ENCODE assay signal across 10 cellular contexts in the genomic region with DNA sequence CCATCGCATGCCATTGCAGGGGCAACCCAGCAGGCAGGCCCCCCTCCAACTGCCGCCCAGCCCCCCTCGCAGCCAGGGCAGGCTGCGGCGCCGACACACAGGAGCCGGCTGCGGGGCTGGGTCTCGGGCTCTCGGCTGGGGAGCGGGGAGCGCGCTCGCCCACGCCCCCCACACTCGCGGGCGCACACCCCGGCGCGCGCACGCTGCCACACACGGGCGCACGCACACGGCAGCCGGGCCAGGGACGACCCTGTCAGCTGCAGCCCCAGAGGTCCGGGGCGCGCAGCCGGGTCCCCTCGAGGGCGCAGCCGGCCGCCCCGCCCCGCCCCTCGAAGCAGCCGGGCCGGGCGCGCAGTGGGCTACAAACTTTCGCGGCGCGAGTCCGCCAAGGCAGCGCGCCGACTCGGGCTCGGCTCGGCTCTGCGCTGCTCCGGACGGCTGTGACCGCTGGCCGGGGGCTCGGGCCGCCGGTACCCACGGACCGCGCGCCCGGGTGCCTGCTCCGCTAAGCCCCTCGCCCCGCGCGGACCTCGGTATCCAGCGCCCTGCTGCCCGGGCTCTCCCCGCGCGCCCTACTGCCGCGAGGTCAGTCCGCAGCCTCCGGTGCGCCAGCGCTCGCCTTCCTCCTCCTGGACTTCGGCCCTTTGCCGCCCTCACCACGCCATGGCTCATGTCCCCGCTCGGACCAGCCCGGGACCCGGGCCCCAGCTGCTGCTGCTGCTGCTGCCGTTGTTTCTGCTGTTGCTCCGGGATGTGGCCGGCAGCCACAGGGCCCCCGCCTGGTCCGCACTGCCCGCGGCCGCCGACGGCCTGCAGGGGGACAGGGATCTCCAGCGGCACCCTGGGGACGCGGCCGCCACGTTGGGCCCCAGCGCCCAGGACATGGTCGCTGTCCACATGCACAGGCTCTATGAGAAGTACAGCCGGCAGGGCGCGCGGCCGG. TPM values are rescaled to one million over a fixed set of nuclear protein-coding genes. Genes with fewer than 3 reads are reported as not detected.
A peak's percentile ranks its signal among the peaks of the same experiment; 100 is the strongest.
DNase-seq lines count a peak whose midpoint lies in the region; ATAC-seq and TF ChIP-seq lines count a peak whose summit lies in the region.
"Had no signal": no experiment of that assay in that cellular context is flagged by ENCODE, and none has a peak within 500 bp of the region (broad histone marks: within the 10 kb centered on the region; RNA-seq: fewer than 3 reads in every experiment).

A gene with protein sequence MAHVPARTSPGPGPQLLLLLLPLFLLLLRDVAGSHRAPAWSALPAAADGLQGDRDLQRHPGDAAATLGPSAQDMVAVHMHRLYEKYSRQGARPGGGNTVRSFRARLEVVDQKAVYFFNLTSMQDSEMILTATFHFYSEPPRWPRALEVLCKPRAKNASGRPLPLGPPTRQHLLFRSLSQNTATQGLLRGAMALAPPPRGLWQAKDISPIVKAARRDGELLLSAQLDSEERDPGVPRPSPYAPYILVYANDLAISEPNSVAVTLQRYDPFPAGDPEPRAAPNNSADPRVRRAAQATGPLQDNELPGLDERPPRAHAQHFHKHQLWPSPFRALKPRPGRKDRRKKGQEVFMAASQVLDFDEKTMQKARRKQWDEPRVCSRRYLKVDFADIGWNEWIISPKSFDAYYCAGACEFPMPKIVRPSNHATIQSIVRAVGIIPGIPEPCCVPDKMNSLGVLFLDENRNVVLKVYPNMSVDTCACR (plus strand): TSS at position 209 of the 943 bp plus-strand sequence. CDS start 455 bp downstream, at position 664.

- H3K27ac Mint-ChIP-seq in activated naive CD4-positive, alpha-beta T cell treated with anti-CD3 and anti-CD28 coated beads for 36 hours: no peak within 1 kb of the TSS

- no peaks in the 10 kb centered on the region for H3K9me3 Mint-ChIP-seq in activated naive CD4-positive, alpha-beta T cell treated with anti-CD3 and anti-CD28 coated beads for 36 hours

- no peak within 1 kb of the TSS for H3K9ac ChIP-seq in iPS-15b (ENCODE audit: low read depth, low read length)

- H3K4me3 Mint-ChIP-seq in activated naive CD4-positive, alpha-beta T cell treated with anti-CD3 and anti-CD28 coated beads for 36 hours: peak within 1 kb of the TSS; percentile 66

- CTCF ChIA-PET in HEK293T (lab: Yijun Ruan, JAX): no interaction called here
- CTCF ChIA-PET in activated naive CD4-positive, alpha-beta T cell treated with anti-CD3 and anti-CD28 coated beads for 36 hours (lab: Charles Lee): interaction anchor here (0.9 to 3.6 kb wide), 2 partner anchors 11 kb away, joined by 3 to 14 read pairs; no protein-coding TSS in a partner anchor

- no peaks in the 10 kb centered on the region for H3K36me3 Mint-ChIP-seq in activated naive CD4-positive, alpha-beta T cell treated with anti-CD3 and anti-CD28 coated beads for 36 hours (ENCODE audit: low read depth)

- no peaks in the 10 kb centered on the region for H3K9me3 ChIP-seq in iPS-15b (ENCODE audit: control insufficient read depth, insufficient read depth, low read length)

- POLR2A ChIA-PET in HEK293T (lab: Yijun Ruan, JAX): no interaction called here

- H3K4me1 Mint-ChIP-seq in activated naive CD4-positive, alpha-beta T cell treated with anti-CD3 and anti-CD28 coated beads for 36 hours (ENCODE audit: low read depth): peaks cover 12% of the 10 kb centered on the region

- H3K4me1 ChIP-seq in iPS-15b (ENCODE audit: control insufficient read depth, insufficient read depth, low read length): peaks cover 2% of the 10 kb centered on the region

- intact Hi-C loops in activated naive CD4-positive, alpha-beta T cell treated with anti-CD3 and anti-CD28 coated beads for 36 hours (cut with micrococcal nuclease): no loop called here

- peak; percentile 27 for DNase-seq in HEK293T (ENCODE audit: extremely low spot score)
- no peak for DNase-seq in activated naive CD4-positive, alpha-beta T cell treated with anti-CD3 and anti-CD28 coated beads for 36 hours
- peak; percentile 14 for DNase-seq in stimulated activated CD4-positive, alpha-beta T cell treated with anti-CD3 and anti-CD28 coated beads, Interleukin-1b, Interleukin-23, amount 100 ng/mL, for 48 hours
- no peak for DNase-seq in MV-4-11 (lab: John Stamatoyannopoulos, UW)
- no peak for DNase-seq in pons (ENCODE audit: low spot score)
- DNase-seq in T1000 (lab: John Stamatoyannopoulos, UW): no peak
- DNase-seq: kidney had no signal

- H3K36me3 ChIP-seq in iPS-15b (ENCODE audit: control insufficient read depth, insufficient read depth, low read length): no peaks in the 10 kb centered on the region

- peak within 1 kb of the TSS; percentile 46 for H3K4me3 ChIP-seq in iPS-15b (ENCODE audit: low read depth, low read length)

- H3K27me3 Mint-ChIP-seq in activated naive CD4-positive, alpha-beta T cell treated with anti-CD3 and anti-CD28 coated beads for 36 hours (ENCODE audit: low read depth): peaks cover 9% of the 10 kb centered on the region

- ATAC-seq in HG02763 (IDR thresholded peaks at IDR 0.05; ENCODE audit: unreplicated experiment): no peak

- peaks cover 36% of the 10 kb centered on the region for H3K27me3 ChIP-seq in iPS-15b (ENCODE audit: control insufficient read depth, insufficient read depth, low read length)

TF ChIP-seq in HEK293T, 16 proteins besides CTCF, POLR2A, EP300 and RAD21:
- peak; percentile 69; the same call in 1 of the 2 replicates for TF ChIP-seq L3MBTL2 (conservative IDR thresholded peaks at IDR 0.05)
- no peak for TF ChIP-seq ARNT (IDR thresholded peaks at IDR 0.05)

RNA-seq across cellular contexts. Expression of the gene that starts here (rescaled TPM):
- total RNA-seq in activated naive CD4-positive, alpha-beta T cell treated with anti-CD3 and anti-CD28 coated beads for 36 hours: under 1 TPM; 0.12 to 0.19 TPM
- total RNA-seq: HT1080 had no signal

Comparison
In these comparisons a context has a peak if more than half of its experiments do, and no peak if none do; other contexts are left out.
1. DNase-seq: peak in HEK293T (single experiment) and stimulated activated CD4-positive, alpha-beta T cell treated with anti-CD3 and anti-CD28 coated beads, Interleukin-1b, Interleukin-23, amount 100 ng/mL, for 48 hours (single experiment); none in activated naive CD4-positive, alpha-beta T cell treated with anti-CD3 and anti-CD28 coated beads for 36 hours (single experiment), MV-4-11 (single experiment), pons (single experiment) and T1000 (single experiment).